8 cellular contexts compared by ENCODE assay signal in the genomic region with DNA sequence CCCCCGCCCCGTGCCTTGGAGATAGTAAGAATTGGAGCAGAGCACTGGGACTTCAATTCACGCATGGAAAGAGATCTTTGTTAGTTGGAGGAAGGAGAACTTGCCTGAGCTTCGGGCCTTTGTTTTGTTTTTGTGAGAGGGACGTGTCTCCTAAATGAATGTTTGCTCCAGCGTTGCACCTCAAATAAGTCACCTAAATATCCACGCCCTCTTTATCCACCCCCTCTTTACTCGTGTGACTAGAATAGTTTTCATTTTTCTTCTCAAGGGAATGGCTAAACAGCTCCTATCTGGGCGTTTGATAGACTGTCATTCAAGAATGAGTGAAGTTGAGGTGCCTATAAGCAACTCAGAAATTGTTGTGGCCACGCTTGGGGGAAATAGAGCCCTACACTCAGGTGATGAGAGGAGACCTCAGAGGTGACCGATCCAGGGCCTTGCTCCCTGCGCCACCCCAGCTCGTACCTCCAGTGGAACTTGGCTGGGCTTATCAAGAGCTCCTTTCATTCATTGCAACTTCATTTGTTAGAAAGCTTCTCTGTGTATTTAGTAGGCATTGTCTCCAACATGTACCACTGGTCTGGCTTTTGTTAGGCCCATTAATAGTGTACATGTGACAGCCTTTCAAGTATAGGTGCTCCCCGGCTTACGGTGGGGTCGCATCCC. TPM values are rescaled to one million over a fixed set of nuclear protein-coding genes. Genes with fewer than 3 reads are reported as not detected.
DNase-seq lines count a peak whose midpoint lies in the region; ATAC-seq lines count a peak whose summit lies in the region.

No MANE protein-coding gene starts in this region.

- DNase-seq in caudate nucleus (lab: John Stamatoyannopoulos, UW) = peak in 1 of 61 donors; percentile 48
- no peak for DNase-seq in hypothalamus (lab: John Stamatoyannopoulos, UW)
- DNase-seq in HUDEP-2 (lab: John Stamatoyannopoulos, UW; ENCODE audit: unreplicated experiment in 76 of 76) = no peak
- DNase-seq in AG08396 (ENCODE audit: low spot score) = no peak

- H2AFZ ChIP-seq in ACC112 (ENCODE audit: low read length, unreplicated experiment) = peak overlapping the region; percentile 59

- H3K4me3 ChIP-seq in ACC112 (ENCODE audit: low read depth, low read length) (peak overlapping the region; percentile 86), HUES64 (ENCODE audit: low read length) (peak overlapping the region; percentile 93), mucosa of rectum (ENCODE audit: low read length in 2 of 2) (peak overlapping the region; percentile 66 to 87)

- peaks cover 13% of the 10 kb centered on the region for H3K79me2 ChIP-seq in ACC112 (ENCODE audit: control insufficient read depth, insufficient read depth, low read length, unreplicated experiment)

- no peak for ATAC-seq in HG03439 (IDR thresholded peaks at IDR 0.05; ENCODE audit: unreplicated experiment)

- peaks cover 9% of the 10 kb centered on the region for H3K4me1 ChIP-seq in ACC112 (ENCODE audit: control insufficient read depth, insufficient read depth, low read length, unreplicated experiment)
- peaks cover 19% of the 10 kb centered on the region for H3K4me1 ChIP-seq in HUES64 (ENCODE audit: insufficient read depth, low read length)
- peaks cover 13 to 17% of the 10 kb centered on the region in 2 donors for H3K4me1 ChIP-seq in mucosa of rectum (ENCODE audit: control insufficient read depth in 2 of 2, insufficient read depth in 2 of 2, low read length in 2 of 2)

- H3K36me3 ChIP-seq in ACC112 (ENCODE audit: insufficient read depth, low read length) = no peaks in the 10 kb centered on the region
- H3K36me3 ChIP-seq in HUES64 (ENCODE audit: insufficient read depth, low read length) = no peaks in the 10 kb centered on the region
- no peaks in the 10 kb centered on the region for H3K36me3 ChIP-seq in mucosa of rectum (ENCODE audit: control insufficient read depth in 2 of 2, insufficient read depth in 2 of 2, low read length in 2 of 2)

- 53% methylated on average over 14 of the region's 16 CpGs for whole genome bisulfite sequencing in HUES64

- no peak overlapping the region for H3K27ac ChIP-seq in ACC112 (ENCODE audit: low read depth, low read length)
- H3K27ac ChIP-seq in HUES64 (ENCODE audit: low read depth, low read length) = peak overlapping the region; percentile 55; the same call in 1 of the 2 replicates
- peak overlapping the region; percentile 77 for H3K27ac ChIP-seq in caudate nucleus (ENCODE audit: low read depth, low read length)
- no peak overlapping the region for H3K27ac ChIP-seq in mucosa of rectum (ENCODE audit: low read depth in 2 of 2, low read length in 2 of 2)

- H3K9ac ChIP-seq in HUES64 (ENCODE audit: low read depth, low read length) (peak overlapping the region; percentile 85), mucosa of rectum (ENCODE audit: low read depth in 1 of 2, low read length in 2 of 2) (peak overlapping the region; percentile 62 to 68)

- H3K9me3 ChIP-seq in HUES64 (ENCODE audit: insufficient read depth, low read depth, low read length) (no peaks in the 10 kb centered on the region), mucosa of rectum (ENCODE audit: control insufficient read depth in 2 of 2, low read length in 2 of 2) (no peaks in the 10 kb centered on the region)

- H3K27me3 ChIP-seq in ACC112 (ENCODE audit: insufficient read depth, low read length) (peaks cover 6% of the 10 kb centered on the region), HUES64 (ENCODE audit: insufficient read depth, low read length) (peaks cover under 1% of the 10 kb centered on the region; the same call in 1 of the 2 replicates), mucosa of rectum (ENCODE audit: control insufficient read depth in 2 of 2, insufficient read depth in 2 of 2, low read length in 2 of 2) (no peaks in the 10 kb centered on the region)

RNA-seq across cellular contexts. Expression of a gene that starts 0.9 kb away (rescaled TPM):
- 29.9 TPM for polyA plus RNA-seq in HUES64 (2013, experiment 1 of 2)
- 33.2 TPM for polyA plus RNA-seq in HUES64 (2013, experiment 2 of 2)

Comparison
In these comparisons a context has a peak if more than half of its experiments do, and no peak if none do; other contexts are left out.
1. H3K27ac ChIP-seq: peak in HUES64 (single experiment) and caudate nucleus (single experiment); none in ACC112 (single experiment) and mucosa of rectum (0 of 2).
2. Peak in every context shown above with its lines, with median percentiles within 50 percentile points of each other: H3K4me3 ChIP-seq.